Comparison of ENCODE assay signal across 8 cellular contexts in the genomic region with DNA sequence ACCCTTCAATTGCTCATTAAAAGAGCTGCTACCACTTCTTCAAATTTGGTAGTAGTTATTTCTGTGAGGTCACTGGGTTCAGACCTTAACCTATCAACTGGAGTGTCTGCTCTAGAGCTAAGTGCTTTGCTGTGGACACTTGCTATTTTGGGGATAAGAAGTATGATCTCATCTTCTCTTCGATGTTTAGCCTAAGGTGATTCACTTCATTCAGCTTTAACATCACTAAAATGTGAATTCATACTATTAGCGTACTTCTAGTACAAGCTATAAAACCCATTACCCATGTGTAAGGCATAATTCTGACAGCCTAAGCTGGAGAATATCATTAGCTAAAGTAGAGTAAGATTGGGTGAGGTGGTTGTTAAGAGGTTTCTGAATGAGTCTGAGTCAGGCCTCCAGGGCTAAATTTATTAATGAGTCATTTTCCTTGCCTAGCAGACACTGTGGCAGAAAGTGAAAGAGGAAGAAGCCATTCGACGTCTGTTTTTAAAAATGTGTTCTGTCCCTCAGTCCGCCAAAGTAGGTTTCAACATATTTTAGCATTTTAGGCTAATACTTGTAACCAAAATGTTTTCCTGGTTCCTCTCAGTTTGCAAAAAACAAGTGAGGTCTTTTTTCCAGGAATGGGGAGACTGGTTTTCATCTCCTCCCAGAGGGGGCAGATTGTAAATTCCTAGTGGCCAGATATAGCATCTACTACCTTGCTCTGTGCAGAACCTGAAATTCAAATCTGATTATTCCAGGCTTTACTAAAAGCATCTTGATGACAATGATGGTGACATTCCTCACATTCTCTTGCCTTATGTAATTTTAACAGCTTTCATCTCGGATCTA.
DNase-seq lines count a peak whose midpoint lies in the region; ATAC-seq and TF ChIP-seq lines count a peak whose summit lies in the region.

No MANE protein-coding gene starts in this region.

- intact Hi-C loops in Calu3 (cut with micrococcal nuclease; ENCODE audit: unreplicated experiment) (no loop called here), esophagus squamous epithelium (cut with DNase I) (no loop called here)

- peak; percentile 99 for ATAC-seq in GM19467 (IDR thresholded peaks at IDR 0.05; ENCODE audit: unreplicated experiment)
- ATAC-seq in HG03439 (IDR thresholded peaks at IDR 0.05; ENCODE audit: unreplicated experiment), result peak; percentile 99
- ATAC-seq in omental fat pad (ENCODE audit: low FRiP score), result peak; percentile 99

- TF ChIP-seq POLR2A in esophagus squamous epithelium (IDR thresholded peaks at IDR 0.05), result no peak

- DNase-seq in Calu3, result peak; percentile 32
- peak; percentile 28 for DNase-seq in SKM-1 (lab: John Stamatoyannopoulos, UW; ENCODE audit: unreplicated experiment)
- DNase-seq in esophagus squamous epithelium (lab: John Stamatoyannopoulos, UW), result no peak
- DNase-seq in omental fat pad (ENCODE audit: low spot score), result no peak
- DNase-seq in NCI-H1417 treated with DMSO at 0.1 percent for 48 hours (lab: John Stamatoyannopoulos, UW), result no peak
- no peak for DNase-seq in NK-92 treated with Interleukin-12 subunit alpha and Interleukin-12 subunit beta, amount 100 ng/mL, for 24 hours (lab: John Stamatoyannopoulos, UW)

- H3K4me1 ChIP-seq in esophagus squamous epithelium, result peaks cover 0 to 14% (median 9%) of the 10 kb centered on the region in 3 donors

- H3K27me3 Mint-ChIP-seq in Calu3 (ENCODE audit: unreplicated experiment), result no peaks in the 10 kb centered on the region

- no peaks in the 10 kb centered on the region for H3K9me3 Mint-ChIP-seq in Calu3 (ENCODE audit: low read depth, unreplicated experiment)

- H3K27ac ChIP-seq in esophagus squamous epithelium, result peak overlapping the region; percentile 25 to 77 (median 68)

- no TSS peak for BruUV-seq in Calu3 (replicated peaks; lab: Mats Ljungman, UMichigan)

- WGBS in esophagus squamous epithelium, 2 donors, result 16 to 24% methylated on average over 6 of the region's 6 CpGs

- H3K27me3 ChIP-seq in esophagus squamous epithelium, result no peaks in the 10 kb centered on the region

- H3K4me3 ChIP-seq in esophagus squamous epithelium, result peak overlapping the region in 3 of 4 donors; percentile 18 to 49 (median 21)

- TF ChIP-seq CTCF in Calu3 (IDR thresholded peaks at IDR 0.05; ENCODE audit: unreplicated experiment), result peak; percentile 12
- TF ChIP-seq CTCF in esophagus squamous epithelium (IDR thresholded peaks at IDR 0.05), result peak in 3 of 6 experiments; percentile 32 to 61 (median 44)
- TF ChIP-seq CTCF in omental fat pad (IDR thresholded peaks at IDR 0.05), result no peak

- no peaks in the 10 kb centered on the region for H3K36me3 ChIP-seq in esophagus squamous epithelium

- H3K9me3 ChIP-seq in esophagus squamous epithelium, result no peaks in the 10 kb centered on the region

- peak overlapping the region; percentile 14 for H3K4me3 Mint-ChIP-seq in Calu3 (ENCODE audit: low read depth, unreplicated experiment)

- CTCF ChIA-PET in Calu3 (lab: Charles Lee), result interaction anchor here (0.5 to 1.3 kb wide), 6 partner anchors 11 to 174 kb away, joined by 3 to 5 read pairs (median 3); a partner anchor contains a TSS

- H3K27ac Mint-ChIP-seq in Calu3 (ENCODE audit: unreplicated experiment), result peak overlapping the region; percentile 7

- H3K4me1 Mint-ChIP-seq in Calu3 (ENCODE audit: low read depth, unreplicated experiment), result peaks cover 18% of the 10 kb centered on the region

- no peaks in the 10 kb centered on the region for H3K36me3 Mint-ChIP-seq in Calu3 (ENCODE audit: insufficient read depth, unreplicated experiment)

Comparison
In these comparisons a context has a peak if more than half of its experiments do, and no peak if none do; other contexts are left out.
1. DNase-seq: peak in Calu3 (single experiment) and SKM-1 (single experiment); none in esophagus squamous epithelium (single experiment), omental fat pad (single experiment), NCI-H1417 treated with DMSO at 0.1 percent for 48 hours (single experiment) and NK-92 treated with Interleukin-12 subunit alpha and Interleukin-12 subunit beta, amount 100 ng/mL, for 24 hours (single experiment).
2. Peak in every context shown above with its lines, with median percentiles within 50 percentile points of each other: ATAC-seq.